In genomic region chr9:130304141-130304540, GRCh38 we compare ENCODE assay signal across 20 cellular contexts. TPM values are rescaled to one million over a fixed set of nuclear protein-coding genes. Genes with fewer than 3 reads are reported as not detected.
DNase-seq lines count a peak whose midpoint lies in the region; ATAC-seq and TF ChIP-seq lines count a peak whose summit lies in the region.
"Had no signal": no experiment of that assay in that cellular context is flagged by ENCODE, and none has a peak within 500 bp of the region (broad histone marks: within the 10 kb centered on the region; RNA-seq: fewer than 3 reads in every experiment).

No MANE protein-coding gene starts in this region.

- DNase-seq in EH (ENCODE audit: low read depth): peak; percentile 55
- DNase-seq in SK-MEL-5 (ENCODE audit: low read depth, low spot score): peak; percentile 28
- DNase-seq in middle frontal gyrus (ENCODE audit: extremely low spot score, low spot score): peak; percentile 9
- DNase-seq in stomach: no peak
- no peak for DNase-seq in psoas muscle
- no peak for DNase-seq in HuH-7.5 (ENCODE audit: low spot score)
- DNase-seq in DMS 273 (lab: John Stamatoyannopoulos, UW; ENCODE audit: unreplicated experiment): no peak
- DNase-seq in NCI-H2196 treated with DMSO at 0.1 percent for 48 hours (lab: John Stamatoyannopoulos, UW; ENCODE audit: unreplicated experiment): no peak
- DNase-seq: DMS79, GDM1, GOT3, Karpas-422, MM.1S, NCI-H1105 treated with DMSO at 0.1 percent for 48 hours, NCI-H187, NCI-H774, PC-9 had no signal

- peak overlapping the region in 3 of 5 donors; percentile 9 to 65 (median 45) for H3K27ac ChIP-seq in stomach
- H3K27ac ChIP-seq in psoas muscle: no peak overlapping the region
- H3K27ac ChIP-seq: PC-9 had no signal

- 48 to 60% (median 54%) methylated on average over 5 to 7 of the region's 7 CpGs for WGBS in stomach, 5 donors
- WGBS in psoas muscle, 3 donors: 26 to 50% (median 32%) methylated on average over 7 of the region's 7 CpGs

- in situ Hi-C loops in SK-MEL-5 (cut with HindIII; ENCODE audit: low pct_unique_long_range_greater_than_20kb, low sequenced_read_pairs): no loop called here

- H3K4me3 ChIP-seq in stomach: no peak overlapping the region
- no peak overlapping the region for H3K4me3 ChIP-seq in psoas muscle
- H3K4me3 ChIP-seq: PC-9 had no signal

- no peak for ATAC-seq in psoas muscle
- ATAC-seq: HepG2, Right ventricle myocardium inferior had no signal

- H3K36me3 ChIP-seq in stomach (no peaks in the 10 kb centered on the region), psoas muscle (ENCODE audit: insufficient read depth in 1 of 2, low read depth in 1 of 2) (no peaks in the 10 kb centered on the region)

- intact Hi-C loops in stomach (cut with DNase I; ENCODE audit: low total_unique reads): no loop called here
- intact Hi-C loops in psoas muscle (cut with DNase I): no loop called here

- TF ChIP-seq POLR2A in stomach (IDR thresholded peaks at IDR 0.05): no peak

- TF ChIP-seq CTCF in stomach (IDR thresholded peaks at IDR 0.05) (no peak), psoas muscle (IDR thresholded peaks at IDR 0.05) (no peak)

- H3K4me1 ChIP-seq in stomach (peaks cover 0 to 20% (median 4%) of the 10 kb centered on the region in 4 donors), psoas muscle (no peaks in the 10 kb centered on the region)

- TF ChIP-seq EP300 in stomach (IDR thresholded peaks at IDR 0.05): no peak

- H3K9me3 ChIP-seq in stomach: no peaks in the 10 kb centered on the region
- H3K9me3 ChIP-seq in psoas muscle: no peaks in the 10 kb centered on the region

- H3K27me3 ChIP-seq in stomach: peaks cover 0 to 26% (median 0%) of the 10 kb centered on the region in 3 donors
- H3K27me3 ChIP-seq in psoas muscle (ENCODE audit: insufficient read depth in 3 of 3, low read length in 2 of 3): peaks cover 0 to 59% (median 18%) of the 10 kb centered on the region in 3 donors

RNA-seq across cellular contexts. Expression of gene HMCN2, which starts 38.6 kb away (rescaled TPM):
- total RNA-seq in SK-MEL-5 (2014; rRNA removed; shearing (Covaris generic)): 0.03 TPM in 1 of 2 replicates, not detected in the other
- 0.07 TPM in 1 of 2 replicates, not detected in the other for polyA plus RNA-seq in SK-MEL-5 (2015; cell fraction: cytosol; rRNA removed)
- polyA plus RNA-seq in SK-MEL-5 (2015; cell fraction: nucleus; rRNA removed): not detected in 2 replicates
- 10 to 100 TPM in 1 of 5 donors, 1 to 10 TPM in 4; 1.7 to 21.1 (median 7.5) TPM for total RNA-seq in stomach
- polyA plus RNA-seq in stomach: 1 to 10 TPM; 1.1 to 7.3 (median 1.2) TPM
- 10 to 100 TPM in 1 of 4 donors, 1 to 10 TPM in 3; 3.6 to 13.2 (median 7.2) TPM for total RNA-seq in psoas muscle
- polyA plus RNA-seq in psoas muscle: 1 to 10 TPM; 5.0 to 8.0 (median 6.3) TPM
- polyA plus RNA-seq: CD14-positive monocyte, HepG2 had no signal

Comparison
In these comparisons a context has a peak if more than half of its experiments do, and no peak if none do; other contexts are left out.
1. DNase-seq: peak in EH (single experiment), SK-MEL-5 (single experiment) and middle frontal gyrus (single experiment); none in stomach (single experiment), psoas muscle (0 of 2), HuH-7.5 (single experiment), DMS 273 (single experiment) and NCI-H2196 treated with DMSO at 0.1 percent for 48 hours (single experiment).